ENCODE assay signal across 11 cellular contexts in genomic region chr12:6181583-6182278, GRCh38. TPM values are rescaled to one million over a fixed set of nuclear protein-coding genes. Genes with fewer than 3 reads are reported as not detected.
DNase-seq lines count a peak whose midpoint lies in the region; ATAC-seq and TF ChIP-seq lines count a peak whose summit lies in the region.
"Had no signal": no experiment of that assay in that cellular context is flagged by ENCODE, and none has a peak within 500 bp of the region (broad histone marks: within the 10 kb centered on the region; RNA-seq: fewer than 3 reads in every experiment).

No MANE protein-coding gene starts in this region.

- H3K9ac ChIP-seq in mucosa of rectum (ENCODE audit: low read depth in 1 of 2, low read length in 2 of 2), result peak overlapping the region; percentile 17 to 55

- DNase-seq in NCI-H446 (lab: John Stamatoyannopoulos, UW), result peak; percentile 80 to 87
- DNase-seq in breast epithelium (ENCODE audit: low spot score in 2 of 2), result no peak
- DNase-seq in posterior vena cava (ENCODE audit: low spot score), result no peak
- no peak for DNase-seq in NOMO-1 treated with DMSO at 0.1 percent for 48 hours (lab: John Stamatoyannopoulos, UW; ENCODE audit: unreplicated experiment)
- no peak for DNase-seq in A172 (ENCODE audit: low spot score)
- DNase-seq: activated naive CD4-positive, alpha-beta T cell treated with Interleukin-2 at 50 U/mL for 16 hours; WERI-Rb-1 had no signal

- H3K4me3 ChIP-seq in breast epithelium (peak overlapping the region in 2 of 3 donors; percentile 15 to 32), mucosa of rectum (ENCODE audit: low read length in 2 of 2) (peak overlapping the region in 1 of 2 donors; percentile 32)

- TF ChIP-seq POLR2A in breast epithelium (IDR thresholded peaks at IDR 0.05), result no peak

- TF ChIP-seq CTCF in breast epithelium (IDR thresholded peaks at IDR 0.05), result no peak

- no peaks in the 10 kb centered on the region for H3K9me3 ChIP-seq in breast epithelium
- no peaks in the 10 kb centered on the region for H3K9me3 ChIP-seq in mucosa of rectum (ENCODE audit: control insufficient read depth in 2 of 2, low read length in 2 of 2)

- H3K36me3 ChIP-seq in breast epithelium, result no peaks in the 10 kb centered on the region
- no peaks in the 10 kb centered on the region for H3K36me3 ChIP-seq in mucosa of rectum (ENCODE audit: control insufficient read depth in 2 of 2, insufficient read depth in 2 of 2, low read length in 2 of 2)
- H3K36me3 ChIP-seq: WERI-Rb-1 had no signal

- ATAC-seq in GM21529 (IDR thresholded peaks at IDR 0.05; ENCODE audit: unreplicated experiment), result no peak

- H3K27ac ChIP-seq in breast epithelium (peak overlapping the region; percentile 68 to 71), mucosa of rectum (ENCODE audit: low read depth in 2 of 2, low read length in 2 of 2) (peak overlapping the region; percentile 80 to 91), temporal lobe (ENCODE audit: low read depth, low read length) (peak overlapping the region; percentile 76)
- H3K27ac ChIP-seq: WERI-Rb-1 had no signal

- H3K27me3 ChIP-seq in breast epithelium, result no peaks in the 10 kb centered on the region
- no peaks in the 10 kb centered on the region for H3K27me3 ChIP-seq in mucosa of rectum (ENCODE audit: control insufficient read depth in 2 of 2, insufficient read depth in 2 of 2, low read length in 2 of 2)

- intact Hi-C loops in breast epithelium (cut with DNase I; ENCODE audit: low total_unique reads) (no loop called here), posterior vena cava (cut with DNase I) (loop anchor here in 1 of 2 donors (5.0 kb wide), 1 partner anchor 114 kb away; no protein-coding TSS in a partner anchor)

- peaks cover 6 to 14% of the 10 kb centered on the region in 2 donors for H3K4me1 ChIP-seq in breast epithelium
- peaks cover 23 to 46% of the 10 kb centered on the region in 2 donors for H3K4me1 ChIP-seq in mucosa of rectum (ENCODE audit: control insufficient read depth in 2 of 2, insufficient read depth in 2 of 2, low read length in 2 of 2)

RNA-seq across cellular contexts. Expression of gene CD9, which starts 18.5 kb away (rescaled TPM):
- total RNA-seq in breast epithelium, result 100 to 1,000 TPM in 2 of 3 donors, 10 to 100 TPM in 1; 91.1 to 436 (median 243) TPM
- 22.1 TPM for total RNA-seq in temporal lobe
- 100 to 1,000 TPM; 248 to 281 TPM for total RNA-seq in posterior vena cava
- total RNA-seq in A172 (2014; rRNA removed; shearing (Covaris generic)), result 107 and 128 TPM in 2 replicates

RNA-seq across cellular contexts. Expression of gene VWF, which starts 57.3 kb away (rescaled TPM):
- total RNA-seq in breast epithelium (100 to 1,000 TPM in 2 of 3 donors, 10 to 100 TPM in 1; 60.3 to 267 (median 117) TPM), temporal lobe (15.0 TPM), posterior vena cava (100 to 1,000 TPM; 366 to 375 TPM)
- 0.31 and 0.36 TPM in 2 replicates for total RNA-seq in A172 (2014; rRNA removed; shearing (Covaris generic))
- total RNA-seq: Daoy had no signal

Comparison
In these comparisons a context has a peak if more than half of its experiments do, and no peak if none do; other contexts are left out.
1. DNase-seq: peak in NCI-H446 (2 of 2); none in breast epithelium (0 of 2), posterior vena cava (single experiment), NOMO-1 treated with DMSO at 0.1 percent for 48 hours (single experiment) and A172 (single experiment).
2. RNA of gene VWF, which starts 57.3 kb away (total RNA-seq): 366 to 375 TPM in posterior vena cava, 60.3 to 267 TPM in breast epithelium and 15.0 TPM in temporal lobe (single experiment); 0.31 to 0.36 TPM in A172; every median in the first group is over 10 times any median in the second.
3. Peak in every context shown above with its lines, with median percentiles within 50 percentile points of each other: H3K27ac ChIP-seq.